20 cellular contexts compared by ENCODE assay signal in genomic region chr11:19697721-19698121, GRCh38. TPM values are rescaled to one million over a fixed set of nuclear protein-coding genes. Genes with fewer than 3 reads are reported as not detected.
A peak's percentile ranks its signal among the peaks of the same experiment; 100 is the strongest.
DNase-seq lines count a peak whose midpoint lies in the region; TF ChIP-seq lines count a peak whose summit lies in the region.
"Had no signal": no experiment of that assay in that cellular context is flagged by ENCODE, and none has a peak within 500 bp of the region (broad histone marks: within the 10 kb centered on the region; RNA-seq: fewer than 3 reads in every experiment).

No MANE protein-coding gene starts in this region.

- no peaks in the 10 kb centered on the region for H3K36me3 ChIP-seq in esophagus muscularis mucosa
- H3K36me3 ChIP-seq in stomach smooth muscle (ENCODE audit: control insufficient read depth in 2 of 2, insufficient read depth in 2 of 2, low read length in 2 of 2) = no peaks in the 10 kb centered on the region
- H3K36me3 ChIP-seq: neutrophil, right lobe of liver, WERI-Rb-1 had no signal

- peak overlapping the region in 1 of 2 donors; percentile 42 for H3K9ac ChIP-seq in stomach smooth muscle (ENCODE audit: low read length in 2 of 2)

- no peak overlapping the region for H3K4me3 ChIP-seq in esophagus muscularis mucosa
- H3K4me3 ChIP-seq in stomach smooth muscle (ENCODE audit: low read length in 2 of 2) = no peak overlapping the region
- H3K4me3 ChIP-seq: right lobe of liver had no signal

- H3K4me1 ChIP-seq in esophagus muscularis mucosa = peaks cover 28 to 71% (median 57%) of the 10 kb centered on the region in 4 donors
- peaks cover 49% of the 10 kb centered on the region for H3K4me1 ChIP-seq in stomach smooth muscle (ENCODE audit: control insufficient read depth, insufficient read depth, low read length)
- H3K4me1 ChIP-seq: Caco-2 had no signal

- H3K27ac ChIP-seq in esophagus muscularis mucosa (replicated peaks in 1 of 4) = peak overlapping the region; percentile 53 to 81 (median 70)
- peak overlapping the region; percentile 53 for H3K27ac ChIP-seq in stomach smooth muscle (ENCODE audit: low read length)
- H3K27ac ChIP-seq: neutrophil, WERI-Rb-1 had no signal

- DNase-seq in SK-N-DZ (ENCODE audit: low spot score) (peak; percentile 58), esophagus muscularis mucosa (ENCODE audit: extremely low spot score) (no peak), left kidney (ENCODE audit: low read depth, low spot score) (peak; percentile 18), NCI-H345 treated with DMSO at 0.1 percent for 48 hours (lab: John Stamatoyannopoulos, UW; ENCODE audit: unreplicated experiment) (no peak), NCI-H524 (lab: John Stamatoyannopoulos, UW) (no peak)
- no peak for DNase-seq in activated CD4-positive, alpha-beta T cell treated with anti-CD3 and anti-CD28 coated beads, Interleukin-2, amount 50 U/mL, for 1 hour
- DNase-seq: activated CD4-positive, alpha-beta T cell treated with anti-CD3 and anti-CD28 coated beads, Interleukin-2, amount 50 U/mL, for 48 hours; activated naive CD4-positive, alpha-beta T cell treated with anti-CD3 and anti-CD28 coated beads for 36 hours; Caco-2; hippocampal formation; Kasumi-1; NCI-H1092; NCI-H2029 treated with DMSO at 0.1 percent for 48 hours; stimulated activated naive CD4-positive, alpha-beta T cell; T-helper 2 cell; trophoblast cell; WERI-Rb-1 had no signal

- TF ChIP-seq EP300 in esophagus muscularis mucosa (IDR thresholded peaks at IDR 0.05) = no peak

- intact Hi-C loops in esophagus muscularis mucosa (cut with DNase I) = no loop called here

- 30% methylated on average over 4 of the region's 4 CpGs for WGBS in esophagus muscularis mucosa

- no peak for TF ChIP-seq CTCF in esophagus muscularis mucosa (IDR thresholded peaks at IDR 0.05)

- TF ChIP-seq POLR2A in esophagus muscularis mucosa (IDR thresholded peaks at IDR 0.05; ENCODE audit: low read depth) = no peak

- H3K27me3 ChIP-seq in esophagus muscularis mucosa (no peaks in the 10 kb centered on the region), stomach smooth muscle (ENCODE audit: control insufficient read depth in 1 of 2, insufficient read depth in 2 of 2, low read length in 2 of 2) (no peaks in the 10 kb centered on the region)
- H3K27me3 ChIP-seq: right lobe of liver had no signal

- H3K9me3 ChIP-seq in esophagus muscularis mucosa = no peaks in the 10 kb centered on the region
- H3K9me3 ChIP-seq in stomach smooth muscle (ENCODE audit: control insufficient read depth in 2 of 2, low read length in 2 of 2) = peaks cover 0 to 2% of the 10 kb centered on the region in 2 donors
- H3K9me3 ChIP-seq: neutrophil, right lobe of liver had no signal

RNA-seq across cellular contexts. Expression of gene NAV2, which starts 14.9 kb away (rescaled TPM):
- polyA plus RNA-seq in SK-N-DZ (2014; cell fraction: cytosol; rRNA removed) = 2.7 and 2.8 TPM in 2 replicates
- polyA plus RNA-seq in SK-N-DZ (2014; cell fraction: nucleus; rRNA removed) = 2.4 and 7.6 TPM in 2 replicates
- total RNA-seq in esophagus muscularis mucosa = 10 to 100 TPM; 21.9 to 57.0 (median 37.5) TPM

Comparison
In these comparisons a context has a peak if more than half of its experiments do, and no peak if none do; other contexts are left out.
1. DNase-seq: peak in SK-N-DZ (single experiment) and left kidney (single experiment); none in esophagus muscularis mucosa (single experiment), NCI-H345 treated with DMSO at 0.1 percent for 48 hours (single experiment), activated CD4-positive, alpha-beta T cell treated with anti-CD3 and anti-CD28 coated beads, Interleukin-2, amount 50 U/mL, for 1 hour (single experiment) and NCI-H524 (0 of 2).